In the genomic region with DNA sequence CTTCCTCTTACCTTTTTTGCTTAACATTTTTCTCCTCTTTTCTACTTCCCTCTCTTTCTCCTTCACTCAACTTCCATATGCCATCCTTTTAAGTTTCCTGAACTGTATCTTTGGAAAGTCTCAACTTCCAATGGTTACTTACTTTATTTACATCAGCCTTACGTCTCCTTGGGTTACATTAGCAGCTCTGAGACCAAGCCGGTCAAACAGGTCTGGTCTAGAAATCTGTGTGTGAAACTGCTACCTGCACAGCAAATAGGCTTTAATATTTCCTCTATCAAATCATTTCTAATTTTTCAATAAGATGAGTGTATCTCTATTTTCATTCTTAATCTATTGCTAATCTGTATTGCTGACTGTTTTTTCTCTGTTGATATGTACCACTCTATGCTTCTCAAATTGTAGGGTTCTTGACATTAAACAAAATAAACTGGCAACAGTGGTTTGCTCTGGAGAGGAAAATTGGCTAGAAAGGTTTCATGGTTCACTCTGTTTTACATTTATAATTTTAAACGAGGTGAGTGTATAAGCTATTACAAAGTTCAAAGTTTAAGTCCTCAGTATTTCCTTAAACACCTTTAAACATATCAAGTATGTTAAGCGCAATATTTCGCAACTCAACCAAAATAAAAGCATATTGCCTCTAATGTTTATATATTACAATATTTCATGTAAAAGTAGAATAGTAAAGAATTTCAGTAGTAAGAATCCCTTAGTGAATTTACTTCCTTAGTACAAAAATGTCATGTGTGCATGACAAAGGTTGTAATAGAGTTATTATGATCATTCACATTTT, we compare ENCODE assay signal across 24 cellular contexts. TPM values are rescaled to one million over a fixed set of nuclear protein-coding genes. Genes with fewer than 3 reads are reported as not detected.
DNase-seq lines count a peak whose midpoint lies in the region; ATAC-seq and TF ChIP-seq lines count a peak whose summit lies in the region.
"Had no signal": no experiment of that assay in that cellular context is flagged by ENCODE, and none has a peak within 500 bp of the region (broad histone marks: within the 10 kb centered on the region; RNA-seq: fewer than 3 reads in every experiment).

No MANE protein-coding gene starts in this region.

- H3K36me3 Mint-ChIP-seq in WTC11 (peaks cover 4% of the 10 kb centered on the region), nephron progenitor cell (ENCODE audit: low read depth) (peaks cover 4% of the 10 kb centered on the region)
- H3K36me3 Mint-ChIP-seq: CD4-positive, alpha-beta memory T cell had no signal

- BruUV-seq in HCT116 (replicated peaks; lab: Mats Ljungman, UMichigan), result no TSS peak

- intact Hi-C loops in HCT116 (cut with micrococcal nuclease), result loop anchor here (5.0 kb wide), 3 partner anchors 240 to 525 kb away; no protein-coding TSS in a partner anchor

- no peak for TF ChIP-seq RAD21 in HCT116 (IDR thresholded peaks at IDR 0.05; ENCODE audit: low read depth)

- RAD21 ChIA-PET in HCT116 (lab: Charles Lee; ENCODE audit: low non-redundant PET in 1 of 2, low total read pairs in 2 of 2, uncharacterized antibody in 2 of 2, unreplicated experiment in 2 of 2), result interaction anchor here in 1 of 2 experiments (0.6 kb wide), 1 partner anchor 211 kb away, joined by 3 read pairs; no protein-coding TSS in a partner anchor

- peaks cover 23 to 35% of the 10 kb centered on the region in 2 experiments; a peak in 3 of 4 replicates for H3K4me1 ChIP-seq in HCT116 (ENCODE audit: control insufficient read depth in 1 of 2, insufficient read depth in 2 of 2, low read length in 2 of 2)

- DNase-seq in HCT116 (ENCODE audit: low read depth, low spot score), result no peak
- DNase-seq in WTC11 (ENCODE audit: low spot score), result no peak
- DNase-seq in nephron progenitor cell, result no peak
- no peak for DNase-seq in NCI-H1436 treated with DMSO at 0.1 percent for 48 hours (lab: John Stamatoyannopoulos, UW)
- DNase-seq in GM03348 (ENCODE audit: low spot score), result no peak
- DNase-seq in erythroblast (lab: John Stamatoyannopoulos, UW), result no peak
- DNase-seq in NCI-H774 (lab: John Stamatoyannopoulos, UW), result no peak
- DNase-seq: activated B cell treated with CpG ODN at 0.5 μM for 24 hours; activated CD4-positive, alpha-beta memory T cell treated with anti-CD3 and anti-CD28 coated beads, Interleukin-2, amount 10 ng/mL, durations not matched to agents 7 days and 5 days; activated naive CD4-positive, alpha-beta T cell treated with Interleukin-2 at 50 U/mL for 16 hours; activated T-cell treated with anti-CD3 and anti-CD28 coated beads, Interleukin-2, amount 50 U/mL, for 1 hour; CD4-positive, alpha-beta memory T cell; cerebellar nuclear complex; endodermal cell; H7; kidney; mesenchymal stem cell; Right ventricle myocardium superior; stimulated activated CD4-positive, alpha-beta T cell treated with anti-CD3 and anti-CD28 coated beads, Interleukin-12 subunit alpha, Interleukin-12 subunit beta, amount 100 ng/mL, for 4 hours; T-helper 17 cell had no signal

- H3K27ac Mint-ChIP-seq in WTC11, result peak overlapping the region; percentile 25; the same call in 1 of the 2 replicates
- H3K27ac Mint-ChIP-seq in nephron progenitor cell, result peak overlapping the region; percentile 23
- H3K27ac Mint-ChIP-seq: activated B cell treated with CpG ODN at 0.5 μM for 24 hours; activated CD4-positive, alpha-beta memory T cell treated with anti-CD3 and anti-CD28 coated beads, Interleukin-2, amount 10 ng/mL, durations not matched to agents 7 days and 5 days; CD4-positive, alpha-beta memory T cell; endodermal cell; T-helper 17 cell had no signal

- no peaks in the 10 kb centered on the region for H3K9me3 ChIP-seq in HCT116 (ENCODE audit: control insufficient read depth in 1 of 2, insufficient read depth in 1 of 2, low read depth in 1 of 2, low read length in 2 of 2)
- H3K9me3 ChIP-seq: thoracic aorta had no signal

- no peaks in the 10 kb centered on the region for H3K36me3 ChIP-seq in HCT116 (ENCODE audit: control insufficient read depth in 1 of 2, insufficient read depth in 2 of 2, low read length in 2 of 2)
- H3K36me3 ChIP-seq: thoracic aorta had no signal

- no peak overlapping the region for H3K4me3 Mint-ChIP-seq in WTC11
- no peak overlapping the region for H3K4me3 Mint-ChIP-seq in nephron progenitor cell
- H3K4me3 Mint-ChIP-seq: activated B cell treated with CpG ODN at 0.5 μM for 24 hours; activated CD4-positive, alpha-beta memory T cell treated with anti-CD3 and anti-CD28 coated beads, Interleukin-2, amount 10 ng/mL, durations not matched to agents 7 days and 5 days; CD4-positive, alpha-beta memory T cell; endodermal cell; T-helper 17 cell had no signal

- no peaks in the 10 kb centered on the region for H3K9me2 ChIP-seq in HCT116 (ENCODE audit: insufficient read depth)

- H4K20me1 ChIP-seq in HCT116 (ENCODE audit: insufficient read depth), result no peaks in the 10 kb centered on the region

- peak overlapping the region; percentile 51 for H2AFZ ChIP-seq in HCT116 (ENCODE audit: low read depth, low read length, poor library complexity, severe bottlenecking)

- H3K4me3 ChIP-seq in HCT116 (replicated peaks in 1 of 2; ENCODE audit: low read depth in 1 of 2, low read length in 2 of 2), result no peak overlapping the region
- H3K4me3 ChIP-seq: thoracic aorta had no signal

- H3K9ac ChIP-seq in HCT116 (ENCODE audit: low read length), result no peak overlapping the region
- H3K9ac ChIP-seq: KMS-11 had no signal

- peaks cover 6% of the 10 kb centered on the region for H3K9me3 Mint-ChIP-seq in WTC11
- H3K9me3 Mint-ChIP-seq in nephron progenitor cell, result peaks cover 6% of the 10 kb centered on the region
- H3K9me3 Mint-ChIP-seq: activated B cell treated with CpG ODN at 0.5 μM for 24 hours; activated CD4-positive, alpha-beta memory T cell treated with anti-CD3 and anti-CD28 coated beads, Interleukin-2, amount 10 ng/mL, durations not matched to agents 7 days and 5 days; endodermal cell had no signal

- ATAC-seq in HCT116 (no peak), WTC11 (no peak)
- ATAC-seq: T-helper 17 cell had no signal

- POLR2A ChIA-PET in HCT116 (lab: Charles Lee) (no interaction called here), WTC11 (lab: Charles Lee) (interaction anchor here (0.6 kb wide), 1 partner anchor 40 kb away, joined by 12 read pairs; no protein-coding TSS in a partner anchor)

- H3K4me2 ChIP-seq in HCT116 (ENCODE audit: low read length), result no peak overlapping the region
- H3K4me2 ChIP-seq: KMS-11 had no signal

- TF ChIP-seq POLR2A in HCT116 (IDR thresholded peaks at IDR 0.05; ENCODE audit: borderline replicate concordance, extremely low read depth, insufficient read depth, insufficient read length) (no peak), erythroblast (IDR thresholded peaks at IDR 0.05; ENCODE audit: low read length) (no peak)

- H3K27me3 ChIP-seq in HCT116 (ENCODE audit: insufficient read depth, low read length), result no peaks in the 10 kb centered on the region

- H3K27me3 Mint-ChIP-seq in WTC11 (ENCODE audit: low read depth) (peaks cover 11% of the 10 kb centered on the region), nephron progenitor cell (ENCODE audit: low read depth, poor library complexity) (peaks cover 7% of the 10 kb centered on the region)

- CTCF ChIA-PET in HCT116 (lab: Charles Lee) (no interaction called here), WTC11 (lab: Charles Lee) (no interaction called here)

- TF ChIP-seq CTCF in 22Rv1 (IDR thresholded peaks at IDR 0.05) (no peak), HCT116 (IDR thresholded peaks at IDR 0.05 in 2 of 3, conservative IDR thresholded peaks at IDR 0.05 in 1 of 3; ENCODE audit: borderline replicate concordance in 1 of 3, insufficient read depth in 1 of 3, low read depth in 2 of 3, low read length in 2 of 3) (no peak), WTC11 (IDR thresholded peaks at IDR 0.05) (no peak), nephron progenitor cell (IDR thresholded peaks at IDR 0.05) (no peak)

- H3K27ac ChIP-seq in 22Rv1 (peak overlapping the region; percentile 89), HCT116 (ENCODE audit: low read depth, low read length) (no peak overlapping the region)
- H3K27ac ChIP-seq: HL-60, KMS-11, thoracic aorta had no signal

- H3K79me2 ChIP-seq in HCT116 (ENCODE audit: insufficient read depth, low read length), result peaks cover 8% of the 10 kb centered on the region

- H3K4me1 Mint-ChIP-seq in WTC11, result peaks cover 36% of the 10 kb centered on the region
- peaks cover 71% of the 10 kb centered on the region for H3K4me1 Mint-ChIP-seq in nephron progenitor cell
- H3K4me1 Mint-ChIP-seq: T-helper 17 cell had no signal

TF ChIP-seq in HCT116, 20 proteins besides CTCF, POLR2A, EP300 and RAD21 (continues in another document):
- no peak for TF ChIP-seq MAX (IDR thresholded peaks at IDR 0.05)
- no peak for TF ChIP-seq ATF3 (IDR thresholded peaks at IDR 0.05)

TF ChIP-seq in WTC11, 78 proteins besides CTCF, POLR2A, EP300 and RAD21 (continues in another document):
- no peak for TF ChIP-seq TEAD4 (CRISPR knock-in tag; IDR thresholded peaks at IDR 0.05)
- no peak for TF ChIP-seq NR3C1 (CRISPR knock-in tag; conservative IDR thresholded peaks at IDR 0.05; ENCODE audit: low read depth)
- no peak for TF ChIP-seq EMX1 (CRISPR knock-in tag; IDR thresholded peaks at IDR 0.05)
- TF ChIP-seq, protein P1, sequence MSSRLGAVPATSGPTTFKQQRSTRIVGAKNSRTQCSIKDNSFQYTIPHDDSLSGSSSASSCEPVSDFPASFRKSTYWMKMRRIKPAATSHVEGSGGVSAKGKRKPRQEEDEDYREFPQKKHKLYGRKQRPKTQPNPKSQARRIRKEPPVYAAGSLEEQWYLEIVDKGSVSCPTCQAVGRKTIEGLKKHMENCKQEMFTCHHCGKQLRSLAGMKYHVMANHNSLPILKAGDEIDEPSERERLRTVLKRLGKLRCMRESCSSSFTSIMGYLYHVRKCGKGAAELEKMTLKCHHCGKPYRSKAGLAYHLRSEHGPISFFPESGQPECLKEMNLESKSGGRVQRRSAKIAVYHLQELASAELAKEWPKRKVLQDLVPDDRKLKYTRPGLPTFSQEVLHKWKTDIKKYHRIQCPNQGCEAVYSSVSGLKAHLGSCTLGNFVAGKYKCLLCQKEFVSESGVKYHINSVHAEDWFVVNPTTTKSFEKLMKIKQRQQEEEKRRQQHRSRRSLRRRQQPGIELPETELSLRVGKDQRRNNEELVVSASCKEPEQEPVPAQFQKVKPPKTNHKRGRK (CRISPR knock-in tag; IDR thresholded peaks at IDR 0.05; ENCODE audit: borderline replicate concordance), result no peak
- no peak for TF ChIP-seq FOXJ3 (CRISPR knock-in tag; IDR thresholded peaks at IDR 0.05; ENCODE audit: borderline replicate concordance)
- TF ChIP-seq ATF3 (CRISPR knock-in tag; conservative IDR thresholded peaks at IDR 0.05), result no peak

RNA-seq across cellular contexts. Expression of gene SEMA3C, which starts 3.6 kb away (rescaled TPM):
- 25.3 TPM for total RNA-seq in HCT116 (2021; ENCODE audit: unreplicated experiment)
- 6.0 and 7.4 TPM in 2 replicates for polyA plus RNA-seq in HCT116 (2012)
- total RNA-seq in WTC11 (2021), result 1.6 to 3.1 TPM (median 2.1 TPM) in 3 replicates
- total RNA-seq: activated B cell treated with CpG ODN at 0.5 μM for 24 hours; activated CD4-positive, alpha-beta memory T cell treated with anti-CD3 and anti-CD28 coated beads, Interleukin-2, amount 10 ng/mL, durations not matched to agents 7 days and 5 days had no signal
- polyA plus RNA-seq: CD4-positive, alpha-beta memory T cell had no signal
